1 cellular context compared by ENCODE assay signal in the genomic region with DNA sequence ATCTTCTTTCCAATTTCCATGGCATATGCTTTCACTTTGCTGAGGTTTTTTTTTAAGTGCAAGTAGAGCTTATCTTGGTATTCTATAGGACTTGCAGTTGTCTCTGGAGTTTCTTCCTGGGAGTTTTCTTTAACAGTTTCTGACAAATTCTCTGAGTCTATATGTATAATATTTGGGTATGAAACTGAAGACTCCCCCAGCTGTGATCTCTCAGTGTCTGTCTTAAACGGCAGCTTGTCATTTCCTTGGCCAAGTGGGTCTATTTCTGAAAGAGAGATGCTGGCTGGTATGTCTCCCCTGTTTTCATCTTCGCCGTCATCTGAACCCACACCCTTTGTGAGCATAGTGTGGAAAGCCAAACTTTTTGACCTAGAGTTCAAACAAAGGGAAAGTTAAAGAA.
TF ChIP-seq lines count a peak whose summit lies in the region.

No MANE protein-coding gene starts in this region.

TF ChIP-seq in IMR-90, 13 proteins besides CTCF, POLR2A, EP300 and RAD21 (continued from another document):
- TF ChIP-seq SMC3 (IDR thresholded peaks at IDR 0.05; ENCODE audit: low read depth, low read length) (no peak), MXI1 (IDR thresholded peaks at IDR 0.05; ENCODE audit: borderline replicate concordance, low read depth, low read length) (no peak), CHD1 (IDR thresholded peaks at IDR 0.05; ENCODE audit: low read depth, low read length) (no peak), MAFK (IDR thresholded peaks at IDR 0.05; ENCODE audit: low read depth, low read length) (no peak), RFX5 (IDR thresholded peaks at IDR 0.05; ENCODE audit: low read depth, low read length) (no peak)
